20 cellular contexts compared by ENCODE assay signal in genomic region chr10:70931168-70931805, GRCh38. TPM values are rescaled to one million over a fixed set of nuclear protein-coding genes. Genes with fewer than 3 reads are reported as not detected.
DNase-seq lines count a peak whose midpoint lies in the region; ATAC-seq, FAIRE-seq and TF ChIP-seq lines count a peak whose summit lies in the region.
"Had no signal": no experiment of that assay in that cellular context is flagged by ENCODE, and none has a peak within 500 bp of the region (broad histone marks: within the 10 kb centered on the region; RNA-seq: fewer than 3 reads in every experiment).

No MANE protein-coding gene starts in this region.

- RAD21 ChIA-PET in HCT116 (lab: Charles Lee; ENCODE audit: low non-redundant PET in 1 of 2, low total read pairs in 2 of 2, uncharacterized antibody in 2 of 2, unreplicated experiment in 2 of 2) = no interaction called here

- H3K4me1 Mint-ChIP-seq in stimulated activated memory B cell treated with anti-CD40 and anti-IgM and Interleukin-4, amounts not matched to agents 10 μg/mL and 1 μg/mL and 100 μg/mL, for 72 hours = peaks cover 10% of the 10 kb centered on the region
- H3K4me1 Mint-ChIP-seq: natural killer cell had no signal

- peak; percentile 46; the same call in 1 of the 2 replicates for ATAC-seq in HCT116
- ATAC-seq in stimulated activated memory B cell treated with anti-CD40 and anti-IgM and Interleukin-4, amounts not matched to agents 10 μg/mL and 1 μg/mL and 100 μg/mL, for 72 hours = no peak
- ATAC-seq: CD8-positive, alpha-beta T cell; natural killer cell had no signal

- no peak overlapping the region for H3K27ac Mint-ChIP-seq in stimulated activated memory B cell treated with anti-CD40 and anti-IgM and Interleukin-4, amounts not matched to agents 10 μg/mL and 1 μg/mL and 100 μg/mL, for 72 hours
- H3K27ac Mint-ChIP-seq: activated naive CD8-positive, alpha-beta T cell treated with anti-CD3 and anti-CD28 coated beads, Interleukin-2, amount 10 ng/mL, durations not matched to agents 7 days and 5 days; CD8-positive, alpha-beta T cell; natural killer cell had no signal

- H3K27me3 ChIP-seq in HCT116 (ENCODE audit: insufficient read depth, low read length) (no peaks in the 10 kb centered on the region; the same call in 1 of the 2 replicates), SK-N-SH (ENCODE audit: insufficient read depth) (peaks cover 1% of the 10 kb centered on the region; the same call in 1 of the 2 replicates)

- H3K4me3 ChIP-seq in HCT116 (replicated peaks in 1 of 2; ENCODE audit: low read depth in 1 of 2, low read length in 2 of 2) (no peak overlapping the region), SK-N-SH (ENCODE audit: low read depth in 2 of 2, low read length in 1 of 2) (no peak overlapping the region), fibroblast of mammary gland (ENCODE audit: control insufficient read depth, low read depth, low read length) (no peak overlapping the region), lower leg skin (ENCODE audit: low read depth, poor library complexity, severe bottlenecking) (no peak overlapping the region)
- H3K4me3 ChIP-seq: spleen, transverse colon had no signal

- H2AFZ ChIP-seq in HCT116 (ENCODE audit: low read depth, low read length, poor library complexity, severe bottlenecking) (no peak overlapping the region), SK-N-SH (ENCODE audit: low read depth) (no peak overlapping the region)

- H3K9me3 Mint-ChIP-seq in stimulated activated memory B cell treated with anti-CD40 and anti-IgM and Interleukin-4, amounts not matched to agents 10 μg/mL and 1 μg/mL and 100 μg/mL, for 72 hours = no peaks in the 10 kb centered on the region
- H3K9me3 Mint-ChIP-seq: activated naive CD8-positive, alpha-beta T cell treated with anti-CD3 and anti-CD28 coated beads, Interleukin-2, amount 10 ng/mL, durations not matched to agents 7 days and 5 days; CD8-positive, alpha-beta T cell; natural killer cell had no signal

- no peak for TF ChIP-seq EP300 in SK-N-SH (IDR thresholded peaks at IDR 0.05; ENCODE audit: borderline replicate concordance in 1 of 2, low read depth in 1 of 2, low read length in 1 of 2)

- TF ChIP-seq POLR2A in HCT116 (IDR thresholded peaks at IDR 0.05; ENCODE audit: borderline replicate concordance, extremely low read depth, insufficient read depth, insufficient read length) (no peak), lower leg skin (IDR thresholded peaks at IDR 0.05) (no peak)

- H3K27me3 Mint-ChIP-seq in stimulated activated memory B cell treated with anti-CD40 and anti-IgM and Interleukin-4, amounts not matched to agents 10 μg/mL and 1 μg/mL and 100 μg/mL, for 72 hours = peaks cover 30% of the 10 kb centered on the region
- H3K27me3 Mint-ChIP-seq: activated naive CD8-positive, alpha-beta T cell treated with anti-CD3 and anti-CD28 coated beads, Interleukin-2, amount 10 ng/mL, durations not matched to agents 7 days and 5 days had no signal

- TF ChIP-seq RAD21 in HCT116 (IDR thresholded peaks at IDR 0.05; ENCODE audit: low read depth) (no peak), SK-N-SH (IDR thresholded peaks at IDR 0.05; ENCODE audit: low read length) (no peak)

- no peaks in the 10 kb centered on the region for H3K36me3 Mint-ChIP-seq in stimulated activated memory B cell treated with anti-CD40 and anti-IgM and Interleukin-4, amounts not matched to agents 10 μg/mL and 1 μg/mL and 100 μg/mL, for 72 hours
- H3K36me3 Mint-ChIP-seq: activated naive CD8-positive, alpha-beta T cell treated with anti-CD3 and anti-CD28 coated beads, Interleukin-2, amount 10 ng/mL, durations not matched to agents 7 days and 5 days; CD8-positive, alpha-beta T cell; natural killer cell had no signal

- H3K79me2 ChIP-seq in HCT116 (ENCODE audit: insufficient read depth, low read length) (no peaks in the 10 kb centered on the region), SK-N-SH (ENCODE audit: insufficient read depth) (no peaks in the 10 kb centered on the region)

- CTCF ChIA-PET in HCT116 (lab: Charles Lee) = interaction anchor here (0.8 kb wide), 1 partner anchor 278 kb away, joined by 3 read pairs; no protein-coding TSS in a partner anchor
- CTCF ChIA-PET in SK-N-SH (lab: Yijun Ruan, JAX) = interaction anchor here (1.2 to 1.8 kb wide), 4 partner anchors 10 to 79 kb away, joined by 3 to 8 read pairs (median 4); no protein-coding TSS in a partner anchor

- H3K4me2 ChIP-seq in HCT116 (ENCODE audit: low read length) = peak overlapping the region; percentile 40
- no peak overlapping the region for H3K4me2 ChIP-seq in SK-N-SH

- H3F3A ChIP-seq in SK-N-SH (replicated peaks; ENCODE audit: insufficient read depth) = no peaks in the 10 kb centered on the region

- WGBS in SK-N-SH (ENCODE audit: low lambda C conversion rate) = 63% methylated on average over 15 of the region's 15 CpGs
- 61 to 70% methylated on average over 15 of the region's 15 CpGs for WGBS in lower leg skin, 2 donors

- FAIRE-seq in frontal cortex (lab: Jason Lieb, UNC) = no peak
- FAIRE-seq: islet of Langerhans, TTC549 had no signal

- POLR2A ChIA-PET in HCT116 (lab: Charles Lee) (no interaction called here), SK-N-SH (lab: Yijun Ruan, JAX) (interaction anchor here (0.8 kb wide), 1 partner anchor 304 kb away, joined by 3 read pairs; no protein-coding TSS in a partner anchor)

- BruUV-seq in HCT116 (replicated peaks; lab: Mats Ljungman, UMichigan) = no TSS peak

- no peaks in the 10 kb centered on the region for H3K9me3 ChIP-seq in HCT116 (ENCODE audit: control insufficient read depth in 1 of 2, insufficient read depth in 1 of 2, low read depth in 1 of 2, low read length in 2 of 2)
- no peaks in the 10 kb centered on the region for H3K9me3 ChIP-seq in SK-N-SH
- H3K9me3 ChIP-seq: spleen, transverse colon had no signal

- in situ Hi-C loops in GM13977 (cut with MboI; ENCODE audit: low pct_unique_long_range_greater_than_20kb, low sequenced_read_pairs, unreplicated experiment) = no loop called here

- H3K27ac ChIP-seq in HCT116 (ENCODE audit: low read depth, low read length) = no peak overlapping the region
- H3K27ac ChIP-seq in SK-N-SH (ENCODE audit: low read depth in 2 of 2, low read length in 1 of 2) = no peak overlapping the region
- H3K27ac ChIP-seq: HL-60, spleen, transverse colon had no signal

- H4K20me1 ChIP-seq in HCT116 (ENCODE audit: insufficient read depth) (no peaks in the 10 kb centered on the region), SK-N-SH (ENCODE audit: insufficient read depth) (no peaks in the 10 kb centered on the region)

- intact Hi-C loops in HCT116 (cut with micrococcal nuclease) (no loop called here), lower leg skin (cut with DNase I; ENCODE audit: low total_unique reads) (no loop called here)

- DNase-seq in HCT116 (ENCODE audit: low read depth, low spot score) = no peak
- no peak for DNase-seq in SK-N-SH
- peak; percentile 7 for DNase-seq in fibroblast of mammary gland (ENCODE audit: low read depth)
- DNase-seq in renal cortical epithelial cell (ENCODE audit: low read depth) = peak; percentile 90
- no peak for DNase-seq in frontal cortex (ENCODE audit: low spot score in 2 of 2)
- DNase-seq in lower leg skin (ENCODE audit: low spot score in 2 of 2) = no peak
- DNase-seq in GM13977 (ENCODE audit: low spot score) = no peak
- DNase-seq: activated naive CD8-positive, alpha-beta T cell treated with anti-CD3 and anti-CD28 coated beads, Interleukin-2, amount 10 ng/mL, durations not matched to agents 7 days and 5 days; CD8-positive, alpha-beta T cell; dermis blood vessel endothelial cell; foreskin fibroblast; natural killer cell; NCI-H446 treated with DMSO at 0.1 percent for 48 hours; RPMI8226; spleen; transverse colon had no signal

- H3K4me1 ChIP-seq in HCT116 (ENCODE audit: control insufficient read depth in 1 of 2, insufficient read depth in 2 of 2, low read length in 2 of 2) (peaks cover 26 to 34% of the 10 kb centered on the region in 2 experiments), SK-N-SH (ENCODE audit: control insufficient read depth in 1 of 2, insufficient read depth in 2 of 2, low read depth in 1 of 2, low read length in 1 of 2) (peaks cover 5 to 22% of the 10 kb centered on the region in 2 experiments; a peak in 2 of 4 replicates)
- H3K4me1 ChIP-seq: transverse colon had no signal

- H3K4me3 Mint-ChIP-seq in stimulated activated memory B cell treated with anti-CD40 and anti-IgM and Interleukin-4, amounts not matched to agents 10 μg/mL and 1 μg/mL and 100 μg/mL, for 72 hours = no peak overlapping the region
- H3K4me3 Mint-ChIP-seq: activated naive CD8-positive, alpha-beta T cell treated with anti-CD3 and anti-CD28 coated beads, Interleukin-2, amount 10 ng/mL, durations not matched to agents 7 days and 5 days; CD8-positive, alpha-beta T cell; natural killer cell had no signal

- no peaks in the 10 kb centered on the region for H3K36me3 ChIP-seq in HCT116 (ENCODE audit: control insufficient read depth in 1 of 2, insufficient read depth in 2 of 2, low read length in 2 of 2)
- no peaks in the 10 kb centered on the region for H3K36me3 ChIP-seq in SK-N-SH (replicated peaks in 1 of 2; ENCODE audit: control insufficient read depth in 1 of 2, insufficient read depth in 2 of 2, low read length in 1 of 2)
- H3K36me3 ChIP-seq: spleen, transverse colon had no signal

- H3K9me2 ChIP-seq in HCT116 (ENCODE audit: insufficient read depth) (no peaks in the 10 kb centered on the region), SK-N-SH (no peaks in the 10 kb centered on the region)

- peak in 2 of 3 experiments; percentile 6 to 16; a peak in 1 of 6 replicates for TF ChIP-seq CTCF in HCT116 (IDR thresholded peaks at IDR 0.05 in 2 of 3, conservative IDR thresholded peaks at IDR 0.05 in 1 of 3; ENCODE audit: borderline replicate concordance in 1 of 3, insufficient read depth in 1 of 3, low read depth in 2 of 3, low read length in 2 of 3)
- TF ChIP-seq CTCF in SK-N-SH (IDR thresholded peaks at IDR 0.05) = no peak
- TF ChIP-seq CTCF in fibroblast of mammary gland (conservative IDR thresholded peaks at IDR 0.05; ENCODE audit: control insufficient read depth, insufficient read depth, low read depth, low read length) = no peak
- no peak for TF ChIP-seq CTCF in lower leg skin (IDR thresholded peaks at IDR 0.05)
- TF ChIP-seq CTCF in GM13977 (IDR thresholded peaks at IDR 0.05; ENCODE audit: extremely low read depth, insufficient read depth, missing control alignments) = no peak

- H3K9ac ChIP-seq in HCT116 (ENCODE audit: low read length) (no peak overlapping the region), SK-N-SH (no peak overlapping the region)

TF ChIP-seq in HCT116, 20 proteins besides CTCF, POLR2A, EP300 and RAD21 (continues in another document):
- TF ChIP-seq POLR2AphosphoS5 (IDR thresholded peaks at IDR 0.05; ENCODE audit: low read depth, low read length) = no peak

TF ChIP-seq in SK-N-SH, 30 proteins besides CTCF, POLR2A, EP300 and RAD21:
- TF ChIP-seq FOXJ3 (CRISPR knock-in tag; IDR thresholded peaks at IDR 0.05) (no peak), FOSL2 (IDR thresholded peaks at IDR 0.05; ENCODE audit: borderline replicate concordance, low read depth) (peak; percentile 23; the same call in 1 of the 2 replicates)

RNA-seq across cellular contexts. Expression of gene PCBD1, which starts 42.9 kb away (rescaled TPM):
- 163 TPM for total RNA-seq in HCT116 (2021; ENCODE audit: unreplicated experiment)
- polyA plus RNA-seq in HCT116 (2012) = 181 and 236 TPM in 2 replicates
- polyA plus RNA-seq in SK-N-SH (2012; rRNA removed) = 95.9 and 112 TPM in 2 replicates
- 90.1 and 107 TPM in 2 replicates for polyA plus RNA-seq in SK-N-SH (2012; cell fraction: cytosol; rRNA removed)
- polyA plus RNA-seq in SK-N-SH (2012; cell fraction: nucleus; rRNA removed) = 30.8 and 34.7 TPM in 2 replicates
- total RNA-seq in renal cortical epithelial cell = 59.2 and 77.8 TPM in 2 replicates
- 12.2 TPM for total RNA-seq in frontal cortex
- total RNA-seq in lower leg skin = 10 to 100 TPM; 15.9 to 37.3 (median 21.3) TPM

Comparison
In these comparisons a context has a peak if more than half of its experiments do, and no peak if none do; other contexts are left out.
1. DNase-seq: peak in fibroblast of mammary gland (single experiment) and renal cortical epithelial cell (single experiment); none in HCT116 (single experiment), SK-N-SH (single experiment), frontal cortex (0 of 2), lower leg skin (0 of 2) and GM13977 (single experiment).
2. CTCF ChIP-seq: peak in HCT116 (2 of 3); none in SK-N-SH (single experiment), fibroblast of mammary gland (single experiment), lower leg skin (0 of 3) and GM13977 (single experiment).
3. Of the 11 proteins assayed by ChIP-seq in both SK-N-SH and HCT116: peak only in SK-N-SH: none; only in HCT116: CTCF; in both: none; in neither: 10.